In the genomic region with DNA sequence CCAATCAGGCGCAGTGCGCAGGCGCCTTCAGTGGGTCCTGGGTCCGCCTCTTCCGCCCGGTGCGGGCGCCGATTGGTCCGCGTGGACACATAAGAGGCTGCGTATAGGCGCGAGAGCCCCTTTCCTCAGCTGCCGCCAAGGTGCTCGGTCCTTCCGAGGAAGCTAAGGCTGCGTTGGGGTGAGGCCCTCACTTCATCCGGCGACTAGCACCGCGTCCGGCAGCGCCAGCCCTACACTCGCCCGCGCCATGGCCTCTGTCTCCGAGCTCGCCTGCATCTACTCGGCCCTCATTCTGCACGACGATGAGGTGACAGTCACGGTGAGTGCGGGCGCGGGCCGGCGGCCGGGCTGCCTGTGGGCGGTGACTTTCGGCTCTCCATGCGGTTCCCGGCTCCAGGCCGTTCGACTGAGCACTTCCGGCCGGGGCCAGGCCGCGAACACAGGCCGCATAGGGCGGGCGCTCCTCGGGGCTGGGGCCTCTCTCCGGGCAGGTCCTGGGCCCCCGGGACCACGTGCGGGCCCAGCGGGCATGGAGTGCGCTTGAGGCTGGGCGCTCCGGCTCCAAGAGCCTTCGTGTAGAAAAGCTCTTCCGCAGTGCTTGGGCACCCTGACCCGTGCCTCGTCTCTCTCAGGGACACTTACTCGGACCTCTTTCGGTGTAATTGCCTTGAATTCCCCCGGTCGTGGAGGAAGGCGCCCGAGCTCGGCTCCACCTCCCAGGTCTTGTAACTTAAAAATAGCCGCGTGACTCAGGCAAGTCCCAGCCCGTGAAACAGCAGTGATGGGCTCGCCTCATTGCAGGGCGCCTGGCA, we compare ENCODE assay signal across 8 cellular contexts. TPM values are rescaled to one million over a fixed set of nuclear protein-coding genes. Genes with fewer than 3 reads are reported as not detected.
DNase-seq lines count a peak whose midpoint lies in the region; ATAC-seq and TF ChIP-seq lines count a peak whose summit lies in the region.

A gene (plus strand): TSS at position 117 of the 812 bp plus-strand sequence. CDS start 131 bp downstream, at position 248.

- POLR2A ChIA-PET in HEK293T (lab: Yijun Ruan, JAX): interaction anchor here (0.6 to 4.6 kb wide), 27 partner anchors 9 to 705 kb away, joined by 3 to 116 read pairs (median 4); a partner anchor contains a TSS

- H3K36me3 Mint-ChIP-seq in activated naive CD4-positive, alpha-beta T cell treated with anti-CD3 and anti-CD28 coated beads, Interleukin-2, amount 50 U/mL, for 72 hours: peaks cover 40% of the 10 kb centered on the region in 2 donors

- CTCF ChIA-PET in HEK293T (lab: Yijun Ruan, JAX): interaction anchor here (0.7 to 4.4 kb wide), 3 partner anchors 10 to 1337 kb away, joined by 3 to 25 read pairs (median 3); no protein-coding TSS in a partner anchor

- peak; percentile 51 for TF ChIP-seq POLR2A in testis (IDR thresholded peaks at IDR 0.05)

- no peaks in the 10 kb centered on the region for H3K9me3 ChIP-seq in testis

- ATAC-seq in activated naive CD4-positive, alpha-beta T cell treated with anti-CD3 and anti-CD28 coated beads, Interleukin-2, amount 50 U/mL, for 72 hours: peak; percentile 91 to 93
- peak; percentile 94 for ATAC-seq in omental fat pad (ENCODE audit: low FRiP score)

- 0 to 1% methylated on average over 23 to 77 of the region's 77 CpGs for WGBS in testis, 2 donors

- peak within 1 kb of the TSS; percentile 83 to 91 for H3K27ac ChIP-seq in testis

- intact Hi-C loops in testis (cut with DNase I; ENCODE audit: low total_unique reads): no loop called here

- H3K4me3 ChIP-seq in testis: peak within 1 kb of the TSS; percentile 92 to 94

- no peaks in the 10 kb centered on the region for H3K36me3 ChIP-seq in testis (ENCODE audit: low read depth, missing control alignments)

- H3K9me3 Mint-ChIP-seq in activated naive CD4-positive, alpha-beta T cell treated with anti-CD3 and anti-CD28 coated beads, Interleukin-2, amount 50 U/mL, for 72 hours: no peaks in the 10 kb centered on the region

- H3K27ac Mint-ChIP-seq in activated naive CD4-positive, alpha-beta T cell treated with anti-CD3 and anti-CD28 coated beads, Interleukin-2, amount 50 U/mL, for 72 hours: peak within 1 kb of the TSS; percentile 87 to 99

- TF ChIP-seq CTCF in omental fat pad (IDR thresholded peaks at IDR 0.05): no peak
- TF ChIP-seq CTCF in testis (IDR thresholded peaks at IDR 0.05): no peak

- peaks cover 29% of the 10 kb centered on the region for H3K4me1 ChIP-seq in testis

- H3K27me3 ChIP-seq in testis: no peaks in the 10 kb centered on the region

- DNase-seq in GM04504 (ENCODE audit: low read depth) (peak; percentile 90), HEK293T (ENCODE audit: extremely low spot score) (peak; percentile 93), NAMALWA (ENCODE audit: low spot score) (peak; percentile 97), SKM-1 (lab: John Stamatoyannopoulos, UW; ENCODE audit: unreplicated experiment) (peak; percentile 83), glomerular endothelial cell (ENCODE audit: extremely low read depth, low read depth, low spot score) (peak; percentile 82), omental fat pad (ENCODE audit: low spot score) (peak; percentile 95), testis (peak; percentile 99)
- peak; percentile 94 to 97 for DNase-seq in activated naive CD4-positive, alpha-beta T cell treated with anti-CD3 and anti-CD28 coated beads, Interleukin-2, amount 50 U/mL, for 72 hours (ENCODE audit: low spot score in 2 of 2)

TF ChIP-seq in HEK293T, 16 proteins besides CTCF, POLR2A, EP300 and RAD21:
- TF ChIP-seq, protein P1, sequence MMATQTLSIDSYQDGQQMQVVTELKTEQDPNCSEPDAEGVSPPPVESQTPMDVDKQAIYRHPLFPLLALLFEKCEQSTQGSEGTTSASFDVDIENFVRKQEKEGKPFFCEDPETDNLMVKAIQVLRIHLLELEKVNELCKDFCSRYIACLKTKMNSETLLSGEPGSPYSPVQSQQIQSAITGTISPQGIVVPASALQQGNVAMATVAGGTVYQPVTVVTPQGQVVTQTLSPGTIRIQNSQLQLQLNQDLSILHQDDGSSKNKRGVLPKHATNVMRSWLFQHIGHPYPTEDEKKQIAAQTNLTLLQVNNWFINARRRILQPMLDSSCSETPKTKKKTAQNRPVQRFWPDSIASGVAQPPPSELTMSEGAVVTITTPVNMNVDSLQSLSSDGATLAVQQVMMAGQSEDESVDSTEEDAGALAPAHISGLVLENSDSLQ (IDR thresholded peaks at IDR 0.05): no peak
- TF ChIP-seq ELF4 (IDR thresholded peaks at IDR 0.05) (peak; percentile 96), ARNT (IDR thresholded peaks at IDR 0.05) (no peak), L3MBTL2 (conservative IDR thresholded peaks at IDR 0.05) (peak; percentile 47; the same call in 1 of the 2 replicates)
TF ChIP-seq in HEK293T: peak in this region for 2.

RNA-seq across cellular contexts. Expression of the gene that starts here (rescaled TPM):
- 1,000 to 10,000 TPM; 2,158 to 2,424 TPM for total RNA-seq in activated naive CD4-positive, alpha-beta T cell treated with anti-CD3 and anti-CD28 coated beads, Interleukin-2, amount 50 U/mL, for 72 hours
- total RNA-seq in glomerular endothelial cell (428 and 656 TPM in 2 replicates), omental fat pad (100 to 1,000 TPM; 539 to 795 (median 579) TPM), testis (100 to 1,000 TPM; 245 to 513 TPM)
- 1,127 TPM for polyA plus RNA-seq in testis (ENCODE audit: insufficient read depth, low read depth, low replicate concordance)

Comparison
In these comparisons a context has a peak if more than half of its experiments do, and no peak if none do; other contexts are left out.
1. Peak in every context shown above with its lines: DNase-seq, ATAC-seq, H3K4me3 ChIP-seq and H3K27ac ChIP-seq.